Comparison of ENCODE assay signal across 18 cellular contexts in genomic region chr1:227774721-227775665, GRCh38. TPM values are rescaled to one million over a fixed set of nuclear protein-coding genes. Genes with fewer than 3 reads are reported as not detected.
A peak's percentile ranks its signal among the peaks of the same experiment; 100 is the strongest.
DNase-seq lines count a peak whose midpoint lies in the region; ATAC-seq and TF ChIP-seq lines count a peak whose summit lies in the region.
"Had no signal": no experiment of that assay in that cellular context is flagged by ENCODE, and none has a peak within 500 bp of the region (broad histone marks: within the 10 kb centered on the region; RNA-seq: fewer than 3 reads in every experiment).

No MANE protein-coding gene starts in this region.

- H3K4me3 Mint-ChIP-seq in activated naive CD4-positive, alpha-beta T cell treated with anti-CD3 and anti-CD28 coated beads, Interleukin-2, amount 10 ng/mL, durations not matched to agents 7 days and 5 days = no peak overlapping the region
- H3K4me3 Mint-ChIP-seq: brain had no signal

- peaks cover 15% of the 10 kb centered on the region for H3K36me3 Mint-ChIP-seq in activated naive CD4-positive, alpha-beta T cell treated with anti-CD3 and anti-CD28 coated beads, Interleukin-2, amount 10 ng/mL, durations not matched to agents 7 days and 5 days
- no peaks in the 10 kb centered on the region for H3K36me3 Mint-ChIP-seq in activated naive CD4-positive, alpha-beta T cell treated with anti-CD3 and anti-CD28 coated beads, Interleukin-2, amount 50 U/mL, for 72 hours

- no peak for DNase-seq in activated naive CD4-positive, alpha-beta T cell treated with anti-CD3 and anti-CD28 coated beads, Interleukin-2, amount 10 ng/mL, durations not matched to agents 7 days and 5 days
- DNase-seq in activated naive CD4-positive, alpha-beta T cell treated with anti-CD3 and anti-CD28 coated beads, Interleukin-2, amount 50 U/mL, for 72 hours (ENCODE audit: low spot score in 2 of 2) = no peak
- peak; percentile 74 for DNase-seq in astrocyte of the spinal cord (ENCODE audit: low read depth, low spot score)
- no peak for DNase-seq in ecto neural progenitor cell (ENCODE audit: low spot score)
- DNase-seq in NCI-H2081 (lab: John Stamatoyannopoulos, UW) = no peak
- no peak for DNase-seq in DMS114 treated with DMSO at 0.1 percent for 48 hours (lab: John Stamatoyannopoulos, UW; ENCODE audit: unreplicated experiment)
- DNase-seq: activated CD4-positive, alpha-beta T cell treated with anti-CD3 and anti-CD28 coated beads, Interleukin-2, amount 50 U/mL, for 4 hours; MG63; NCI-H82; small intestine; substantia nigra; T-helper 9 cell had no signal

- H3K4me1 Mint-ChIP-seq in activated naive CD4-positive, alpha-beta T cell treated with anti-CD3 and anti-CD28 coated beads, Interleukin-2, amount 10 ng/mL, durations not matched to agents 7 days and 5 days = peaks cover 44% of the 10 kb centered on the region

- peak overlapping the region; percentile 92 for H3K27ac Mint-ChIP-seq in activated naive CD4-positive, alpha-beta T cell treated with anti-CD3 and anti-CD28 coated beads, Interleukin-2, amount 10 ng/mL, durations not matched to agents 7 days and 5 days
- no peak overlapping the region for H3K27ac Mint-ChIP-seq in activated naive CD4-positive, alpha-beta T cell treated with anti-CD3 and anti-CD28 coated beads, Interleukin-2, amount 50 U/mL, for 72 hours

- peak overlapping the region; percentile 32 to 47 for H3K9ac ChIP-seq in stomach smooth muscle (ENCODE audit: low read length in 2 of 2)

- in situ Hi-C loops in astrocyte of the spinal cord (cut with HindIII; ENCODE audit: low sequenced_read_pairs) = no loop called here

- H3K9me3 ChIP-seq in mesodermal cell (ENCODE audit: control insufficient read depth, low read length) = no peaks in the 10 kb centered on the region
- no peaks in the 10 kb centered on the region for H3K9me3 ChIP-seq in stomach smooth muscle (ENCODE audit: control insufficient read depth in 2 of 2, low read length in 2 of 2)
- H3K9me3 ChIP-seq: MG63 had no signal

- H3K36me3 ChIP-seq in mesodermal cell (ENCODE audit: control insufficient read depth, insufficient read depth, low read length) (peaks cover 21% of the 10 kb centered on the region), stomach smooth muscle (ENCODE audit: control insufficient read depth in 2 of 2, insufficient read depth in 2 of 2, low read length in 2 of 2) (peaks cover 4 to 12% of the 10 kb centered on the region in 2 donors)

- H3K27me3 ChIP-seq in stomach smooth muscle (ENCODE audit: control insufficient read depth in 1 of 2, insufficient read depth in 2 of 2, low read length in 2 of 2) = no peaks in the 10 kb centered on the region
- H3K27me3 ChIP-seq: MG63 had no signal

- CTCF ChIA-PET in activated naive CD4-positive, alpha-beta T cell treated with anti-CD3 and anti-CD28 coated beads, Interleukin-2, amount 10 ng/mL, durations not matched to agents 7 days and 5 days (lab: Charles Lee) = interaction anchor here (1.6 to 1.7 kb wide), 2 partner anchors 12 to 13 kb away, joined by 6 to 8 read pairs; no protein-coding TSS in a partner anchor

- H3K27ac ChIP-seq in mesodermal cell (ENCODE audit: low read depth, low read length, severe bottlenecking) (peak overlapping the region; percentile 81), stomach smooth muscle (ENCODE audit: low read length) (peak overlapping the region; percentile 77)

- no peak for ATAC-seq in activated naive CD4-positive, alpha-beta T cell treated with anti-CD3 and anti-CD28 coated beads, Interleukin-2, amount 50 U/mL, for 72 hours
- ATAC-seq: HCT116 had no signal

- WGBS in mesodermal cell (ENCODE audit: insufficient coverage in 2 of 2), 2 experiments = 91 to 92% methylated on average over 39 to 41 of the region's 44 CpGs

- H3K9me3 Mint-ChIP-seq in activated naive CD4-positive, alpha-beta T cell treated with anti-CD3 and anti-CD28 coated beads, Interleukin-2, amount 10 ng/mL, durations not matched to agents 7 days and 5 days = no peaks in the 10 kb centered on the region
- H3K9me3 Mint-ChIP-seq in activated naive CD4-positive, alpha-beta T cell treated with anti-CD3 and anti-CD28 coated beads, Interleukin-2, amount 50 U/mL, for 72 hours = no peaks in the 10 kb centered on the region
- H3K9me3 Mint-ChIP-seq: brain had no signal

- H3K4me1 ChIP-seq in mesodermal cell (ENCODE audit: control insufficient read depth, insufficient read depth, low read length, poor library complexity, severe bottlenecking) = peaks cover 34% of the 10 kb centered on the region
- peaks cover 47% of the 10 kb centered on the region for H3K4me1 ChIP-seq in stomach smooth muscle (ENCODE audit: control insufficient read depth, insufficient read depth, low read length)

- H3K4me3 ChIP-seq in astrocyte of the spinal cord (ENCODE audit: low read depth, low read length) = no peak overlapping the region
- no peak overlapping the region for H3K4me3 ChIP-seq in mesodermal cell (ENCODE audit: extremely low read depth, insufficient read depth, low read length, poor library complexity, severe bottlenecking)
- H3K4me3 ChIP-seq in stomach smooth muscle (ENCODE audit: low read length in 2 of 2) = peak overlapping the region; percentile 20 to 60
- H3K4me3 ChIP-seq: MG63 had no signal

- TF ChIP-seq CTCF in astrocyte of the spinal cord (IDR thresholded peaks at IDR 0.05; ENCODE audit: low read depth, low read length) = no peak

- no peaks in the 10 kb centered on the region for H3K27me3 Mint-ChIP-seq in activated naive CD4-positive, alpha-beta T cell treated with anti-CD3 and anti-CD28 coated beads, Interleukin-2, amount 10 ng/mL, durations not matched to agents 7 days and 5 days
- H3K27me3 Mint-ChIP-seq: brain had no signal

RNA-seq across cellular contexts. Expression of gene SNAP47, which starts 39.8 kb away (rescaled TPM):
- total RNA-seq in activated naive CD4-positive, alpha-beta T cell treated with anti-CD3 and anti-CD28 coated beads, Interleukin-2, amount 50 U/mL, for 72 hours = 10 to 100 TPM; 33.8 to 35.8 TPM
- 34.9 TPM for polyA plus RNA-seq in mesodermal cell (2013, experiment 1 of 2)
- polyA plus RNA-seq in mesodermal cell (2013, experiment 2 of 2) = 30.3 TPM

RNA-seq across cellular contexts. Expression of gene JMJD4, which starts 39.9 kb away (rescaled TPM):
- 10 to 100 TPM in 1 of 2 donors, 1 to 10 TPM in 1; 7.2 to 14.8 TPM for total RNA-seq in activated naive CD4-positive, alpha-beta T cell treated with anti-CD3 and anti-CD28 coated beads, Interleukin-2, amount 50 U/mL, for 72 hours
- polyA plus RNA-seq in mesodermal cell (2013, experiment 1 of 2) = 12.1 TPM
- 12.1 TPM for polyA plus RNA-seq in mesodermal cell (2013, experiment 2 of 2)

RNA-seq across cellular contexts. Expression of gene PRSS38, which starts 40.5 kb away (rescaled TPM):
- not detected for total RNA-seq in activated naive CD4-positive, alpha-beta T cell treated with anti-CD3 and anti-CD28 coated beads, Interleukin-2, amount 50 U/mL, for 72 hours
- polyA plus RNA-seq in mesodermal cell (2013, experiment 1 of 2) = not detected
- polyA plus RNA-seq in mesodermal cell (2013, experiment 2 of 2) = not detected
- total RNA-seq: A673 had no signal
- polyA plus RNA-seq: neural cell, small intestine had no signal

Comparison
In these comparisons a context has a peak if more than half of its experiments do, and no peak if none do; other contexts are left out.
1. H3K4me3 ChIP-seq: peak in stomach smooth muscle (2 of 2); none in astrocyte of the spinal cord (single experiment) and mesodermal cell (single experiment).